ENCODE assay signal across 1 cellular context in genomic region chr9:120901704-120902103, GRCh38.
TF ChIP-seq lines count a peak whose summit lies in the region.

No MANE protein-coding gene starts in this region.

TF ChIP-seq in K562, 482 proteins besides CTCF, POLR2A, EP300 and RAD21:
- TF ChIP-seq STAT5B (CRISPR knock-in tag; IDR thresholded peaks at IDR 0.05): no peak
- TF ChIP-seq NR2F6 (CRISPR knock-in tag; IDR thresholded peaks at IDR 0.05): no peak
- TF ChIP-seq ELF2 (CRISPR knock-in tag; IDR thresholded peaks at IDR 0.05): no peak
- no peak for TF ChIP-seq XRCC5 (IDR thresholded peaks at IDR 0.05; ENCODE audit: low read depth, low read length)
- TF ChIP-seq DACH1 (IDR thresholded peaks at IDR 0.05; ENCODE audit: partially characterized antibody): no peak
- no peak for TF ChIP-seq POLR2AphosphoS5 (IDR thresholded peaks at IDR 0.05; ENCODE audit: control insufficient read depth, insufficient read depth, low read depth, low read length)
- no peak for TF ChIP-seq HMG20A (CRISPR knock-in tag; conservative IDR thresholded peaks at IDR 0.05)
- no peak for TF ChIP-seq EP400 (IDR thresholded peaks at IDR 0.05)
- TF ChIP-seq ZBTB5 (IDR thresholded peaks at IDR 0.05): no peak
- TF ChIP-seq MXD1 (CRISPR knock-in tag; IDR thresholded peaks at IDR 0.05; ENCODE audit: borderline replicate concordance, poor library complexity, severe bottlenecking): no peak
- TF ChIP-seq CCNT2 (IDR thresholded peaks at IDR 0.05; ENCODE audit: borderline replicate concordance, extremely low read depth, insufficient read length, low read depth, low read length): no peak
- no peak for TF ChIP-seq HCFC1 (IDR thresholded peaks at IDR 0.05; ENCODE audit: low read depth, low read length)
- TF ChIP-seq ZNF347 (CRISPR knock-in tag; IDR thresholded peaks at IDR 0.05; ENCODE audit: low read depth): no peak
- TF ChIP-seq SMARCB1 (IDR thresholded peaks at IDR 0.05; ENCODE audit: insufficient read length, low read depth): no peak
